In the genomic region with DNA sequence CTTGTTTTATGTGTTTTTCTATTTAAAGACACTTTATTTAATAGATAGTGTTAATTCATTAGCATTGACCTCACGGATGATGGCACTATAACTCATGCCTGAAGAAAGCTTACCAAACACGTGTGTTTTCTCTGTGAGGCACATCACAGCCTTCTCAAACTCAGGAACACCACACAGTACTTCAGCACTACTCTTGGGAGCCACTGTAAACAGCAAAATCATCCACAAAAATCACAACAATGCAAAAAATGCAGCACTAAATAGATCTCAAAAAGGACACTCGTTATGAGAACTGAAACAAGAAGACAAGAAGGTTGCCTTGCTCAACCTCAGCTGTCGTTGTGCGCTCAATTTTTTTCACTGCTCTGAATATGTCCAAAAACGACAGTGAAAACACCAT, we compare ENCODE assay signal across 17 cellular contexts.
"Had no signal": no experiment of that assay in that cellular context is flagged by ENCODE, and none has a peak within 500 bp of the region (broad histone marks: within the 10 kb centered on the region; RNA-seq: fewer than 3 reads in every experiment).

No MANE protein-coding gene starts in this region.

- DNase-seq: activated B cell treated with CpG ODN at 0.5 μM for 24 hours; activated CD4-positive, alpha-beta T cell treated with anti-CD3 and anti-CD28 coated beads, Interleukin-2, amount 50 U/mL, for 1 hour; activated CD8-positive, alpha-beta memory T cell treated with anti-CD3 and anti-CD28 coated beads, Interleukin-2, amount 10 ng/mL, durations not matched to agents 7 days and 5 days; activated effector memory CD4-positive, alpha-beta T cell treated with Interleukin-2 at 50 U/mL for 16 hours; activated T-cell treated with anti-CD3 and anti-CD28 coated beads, Interleukin-2, amount 50 U/mL, for 24 hours; effector CD4-positive, alpha-beta T cell; hippocampal formation; kidney glomerular epithelial cell; naive thymus-derived CD4-positive, alpha-beta T cell; retina; small intestine; tibial artery had no signal

- H3K27ac ChIP-seq: coronary artery, gastroesophageal sphincter, tibial artery, vagina had no signal

- ATAC-seq: activated CD8-positive, alpha-beta memory T cell treated with anti-CD3 and anti-CD28 coated beads, Interleukin-2, amount 10 ng/mL, durations not matched to agents 7 days and 5 days; activated naive CD4-positive, alpha-beta T cell treated with anti-CD3 and anti-CD28 coated beads, Interleukin-2, amount 50 U/mL, for 72 hours; gastroesophageal sphincter; naive thymus-derived CD4-positive, alpha-beta T cell; stimulated activated effector memory CD8-positive, alpha-beta T cell treated with anti-CD3 and anti-CD28 coated beads, Interleukin-12 subunit alpha, Interleukin-12 subunit beta, amount 100 ng/mL, for 72 hours had no signal

- H3K27me3 ChIP-seq: tibial artery, vagina had no signal

- H3K36me3 ChIP-seq: gastroesophageal sphincter, tibial artery, vagina had no signal

- H3K4me3 ChIP-seq: coronary artery, gastroesophageal sphincter, tibial artery, vagina had no signal

- H3K9me3 ChIP-seq: gastroesophageal sphincter, tibial artery, vagina had no signal

- H3K4me1 ChIP-seq: gastroesophageal sphincter, tibial artery, vagina had no signal
